12 cellular contexts compared by ENCODE assay signal in genomic region chr2:39618236-39618635, GRCh38. TPM values are rescaled to one million over a fixed set of nuclear protein-coding genes. Genes with fewer than 3 reads are reported as not detected.
"Had no signal": no experiment of that assay in that cellular context is flagged by ENCODE, and none has a peak within 500 bp of the region (broad histone marks: within the 10 kb centered on the region; RNA-seq: fewer than 3 reads in every experiment).

No MANE protein-coding gene starts in this region.

- H3K4me3 ChIP-seq: GM23248, GM23338, HAP-1 had no signal

- H3K4me1 ChIP-seq: HAP-1 had no signal

- H3K4me2 ChIP-seq: GM23338 had no signal

- FAIRE-seq: H1, H54 had no signal

- H3K9me3 Mint-ChIP-seq: GM23338, H9, HFFc6 had no signal

- H3K36me3 ChIP-seq: HAP-1 had no signal

- H2AFZ ChIP-seq: GM23248, GM23338 had no signal

- DNase-seq: GM23248, GOT3, H7, H9, HCEC 1CT, HFFc6 had no signal

- H3K9me3 ChIP-seq: HAP-1 had no signal

- H3K4me3 Mint-ChIP-seq: GM23338, H9, HFFc6 had no signal

- H3K27ac ChIP-seq: GM23248 had no signal

- H3K27ac Mint-ChIP-seq: GM23338, H9, HFFc6 had no signal

- H3K9ac ChIP-seq: GM23248 had no signal

- ATAC-seq: GM23338, HCT116 had no signal

RNA-seq across cellular contexts. Expression of gene TMEM178A, which starts 47.5 kb away (rescaled TPM):
- total RNA-seq: H4 had no signal
- polyA plus RNA-seq: GM23248 had no signal
